Comparison of ENCODE assay signal across 23 cellular contexts in the genomic region with DNA sequence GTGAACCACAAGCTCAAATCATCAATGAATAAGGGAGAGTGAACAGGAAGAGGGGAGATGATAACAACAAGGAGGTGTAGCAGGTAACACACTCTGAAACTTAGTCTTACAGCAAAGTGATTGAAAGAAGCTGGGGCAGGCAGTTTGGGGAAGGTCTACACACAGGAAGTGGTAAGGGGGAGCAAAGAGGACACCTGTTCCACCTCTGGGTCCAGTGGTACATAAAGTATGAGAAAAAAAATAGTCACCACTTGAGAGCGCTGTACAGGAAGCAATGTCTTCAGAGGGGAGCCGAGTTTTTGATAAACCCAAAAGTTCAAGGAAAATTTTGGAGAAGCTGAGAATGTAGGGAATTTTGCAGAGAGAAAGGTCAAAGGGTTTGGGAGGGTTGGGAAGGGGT.
"Had no signal": no experiment of that assay in that cellular context is flagged by ENCODE, and none has a peak within 500 bp of the region (broad histone marks: within the 10 kb centered on the region; RNA-seq: fewer than 3 reads in every experiment).

No MANE protein-coding gene starts in this region.

- H3K4me1 ChIP-seq: SJSA1 had no signal

- DNase-seq: KG1, MG63, NCI-H1048, NCI-H1105, NCI-H1417, NCI-H1436 treated with DMSO at 0.1 percent for 48 hours, NCI-H1694, NCI-H187 treated with DMSO at 0.1 percent for 48 hours, NCI-H2029 treated with DMSO at 0.1 percent for 48 hours, NCI-H2107, NCI-H2227 treated with DMSO at 0.1 percent for 48 hours, NCI-H510A, NCI-H524 treated with DMSO at 0.1 percent for 48 hours, NCI-H69, NCI-H774, Right ventricle myocardium superior, RPMI8226, SIG-M5 had no signal

- FAIRE-seq: HTR-8/SVneo, RCC 7860 had no signal

- H3K9me3 ChIP-seq: MG63, SJSA1 had no signal

- H3K4me3 ChIP-seq: MG63, SJSA1, SK-N-MC had no signal

- H3K27me3 ChIP-seq: MG63, SJSA1 had no signal

- H3K27ac ChIP-seq: HL-60, SJSA1, SK-N-MC had no signal

- H3K36me3 ChIP-seq: MG63, SJSA1 had no signal
